In genomic region chr7:69668339-69668738, GRCh38 we compare ENCODE assay signal across 25 cellular contexts.
DNase-seq lines count a peak whose midpoint lies in the region; ATAC-seq, FAIRE-seq and TF ChIP-seq lines count a peak whose summit lies in the region.
"Had no signal": no experiment of that assay in that cellular context is flagged by ENCODE, and none has a peak within 500 bp of the region (broad histone marks: within the 10 kb centered on the region; RNA-seq: fewer than 3 reads in every experiment).

No MANE protein-coding gene starts in this region.

- H3K4me3 Mint-ChIP-seq in memory B cell, result no peak overlapping the region
- no peak overlapping the region for H3K4me3 Mint-ChIP-seq in stimulated activated naive CD8-positive, alpha-beta T cell treated with anti-CD3 and anti-CD28 coated beads, Interleukin-15, amount 100 ng/mL, for 72 hours
- H3K4me3 Mint-ChIP-seq: CD4-positive, CD25-positive, alpha-beta regulatory T cell; CD8-positive, alpha-beta memory T cell; IgD-negative memory B cell had no signal

- POLR2A ChIA-PET in HEK293T (lab: Yijun Ruan, JAX), result no interaction called here

- peak; percentile 64 for FAIRE-seq in GM12892 (lab: Jason Lieb, UNC)
- FAIRE-seq: A204.1, GM19239, HepG2 had no signal

- H3K36me3 Mint-ChIP-seq in memory B cell, result no peaks in the 10 kb centered on the region
- H3K36me3 Mint-ChIP-seq: CD4-positive, CD25-positive, alpha-beta regulatory T cell; CD8-positive, alpha-beta memory T cell; IgD-negative memory B cell had no signal

- H3K27ac Mint-ChIP-seq in memory B cell, result peak overlapping the region; percentile 40
- no peak overlapping the region for H3K27ac Mint-ChIP-seq in stimulated activated naive CD8-positive, alpha-beta T cell treated with anti-CD3 and anti-CD28 coated beads, Interleukin-15, amount 100 ng/mL, for 72 hours
- H3K27ac Mint-ChIP-seq: CD4-positive, CD25-positive, alpha-beta regulatory T cell; CD8-positive, alpha-beta memory T cell; IgD-negative memory B cell had no signal

- peaks cover 13% of the 10 kb centered on the region for H3K4me1 Mint-ChIP-seq in memory B cell
- no peaks in the 10 kb centered on the region for H3K4me1 Mint-ChIP-seq in stimulated activated naive CD8-positive, alpha-beta T cell treated with anti-CD3 and anti-CD28 coated beads, Interleukin-15, amount 100 ng/mL, for 72 hours
- H3K4me1 Mint-ChIP-seq: CD4-positive, CD25-positive, alpha-beta regulatory T cell; CD8-positive, alpha-beta memory T cell had no signal

- ATAC-seq in memory B cell (ENCODE audit: low read depth) (peak; percentile 16), GM18498 (IDR thresholded peaks at IDR 0.05; ENCODE audit: unreplicated experiment) (no peak)
- no peak for ATAC-seq in stimulated activated naive CD8-positive, alpha-beta T cell treated with anti-CD3 and anti-CD28 coated beads, Interleukin-15, amount 100 ng/mL, for 72 hours
- ATAC-seq: HCT116, HepG2 had no signal

- no peaks in the 10 kb centered on the region for H3K9me3 Mint-ChIP-seq in memory B cell
- H3K9me3 Mint-ChIP-seq in stimulated activated naive CD8-positive, alpha-beta T cell treated with anti-CD3 and anti-CD28 coated beads, Interleukin-15, amount 100 ng/mL, for 72 hours, result peaks cover 0 to 5% of the 10 kb centered on the region in 2 donors
- H3K9me3 Mint-ChIP-seq: CD8-positive, alpha-beta memory T cell; IgD-negative memory B cell had no signal

- DNase-seq in GM12892 (ENCODE audit: insufficient read length) (no peak), HEK293T (ENCODE audit: extremely low spot score) (no peak), NCI-H748 treated with DMSO at 0.1 percent for 48 hours (lab: John Stamatoyannopoulos, UW) (peak; percentile 23), memory B cell (ENCODE audit: low spot score in 2 of 2) (no peak), GM19240 (ENCODE audit: insufficient read length, low spot score) (no peak), germinal center (ENCODE audit: low spot score) (no peak)
- no peak for DNase-seq in stimulated activated naive CD8-positive, alpha-beta T cell treated with anti-CD3 and anti-CD28 coated beads, Interleukin-15, amount 100 ng/mL, for 72 hours
- DNase-seq: ACHN; BE2C; C1 segment of cervical spinal cord; CD4-positive, CD25-positive, alpha-beta regulatory T cell; CD8-positive, alpha-beta memory T cell; COR-L47; DMS79; GF-D8; GOT3; H7; Karpas-422; KBM-7 had no signal

- no peak for TF ChIP-seq POLR2A in GM12892 (IDR thresholded peaks at IDR 0.05; ENCODE audit: low read depth, low read length)

- H3K27me3 Mint-ChIP-seq in memory B cell, result no peaks in the 10 kb centered on the region
- H3K27me3 Mint-ChIP-seq in stimulated activated naive CD8-positive, alpha-beta T cell treated with anti-CD3 and anti-CD28 coated beads, Interleukin-15, amount 100 ng/mL, for 72 hours, result peaks cover 8% of the 10 kb centered on the region
- H3K27me3 Mint-ChIP-seq: CD4-positive, CD25-positive, alpha-beta regulatory T cell; IgD-negative memory B cell had no signal

- CTCF ChIA-PET in HEK293T (lab: Yijun Ruan, JAX), result no interaction called here

TF ChIP-seq in HEK293T, 16 proteins besides CTCF, POLR2A, EP300 and RAD21:
- no peak for TF ChIP-seq SP1 (IDR thresholded peaks at IDR 0.05)
- no peak for TF ChIP-seq HDGF (IDR thresholded peaks at IDR 0.05; ENCODE audit: borderline replicate concordance)
- TF ChIP-seq PKNOX1 (IDR thresholded peaks at IDR 0.05), result 0 out of 2 replicates have a peak, but pooled peaks have one; percentile 28
- TF ChIP-seq NFRKB (IDR thresholded peaks at IDR 0.05), result no peak
- TF ChIP-seq FOXA1 (IDR thresholded peaks at IDR 0.05), result no peak
- no peak for TF ChIP-seq BHLHE40 (IDR thresholded peaks at IDR 0.05; ENCODE audit: borderline replicate concordance)
- no peak for TF ChIP-seq SUZ12 (IDR thresholded peaks at IDR 0.05)
TF ChIP-seq in HEK293T: peak in this region for 1.
